In the genomic region with DNA sequence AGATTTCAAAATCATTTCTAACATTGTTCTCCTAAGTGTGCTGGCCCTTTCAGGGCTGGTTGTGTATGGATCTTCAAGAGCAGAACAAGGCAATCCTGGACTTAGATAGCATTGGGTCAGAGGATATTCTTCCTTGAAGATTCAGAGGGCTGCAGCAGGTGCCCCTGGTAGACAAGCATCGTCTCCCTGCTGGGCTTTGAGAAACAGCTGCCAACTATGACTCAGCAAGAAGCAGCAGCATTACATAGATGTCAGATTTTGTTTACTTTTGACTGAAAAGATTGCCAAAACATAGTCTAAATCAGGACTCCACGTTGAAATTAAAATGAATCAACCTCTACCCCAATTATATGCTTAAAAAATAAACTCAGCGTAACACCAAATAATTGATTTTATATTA, we compare ENCODE assay signal across 11 cellular contexts.
DNase-seq lines count a peak whose midpoint lies in the region; FAIRE-seq and TF ChIP-seq lines count a peak whose summit lies in the region.
"Had no signal": no experiment of that assay in that cellular context is flagged by ENCODE, and none has a peak within 500 bp of the region (broad histone marks: within the 10 kb centered on the region; RNA-seq: fewer than 3 reads in every experiment).

No MANE protein-coding gene starts in this region.

- no peaks in the 10 kb centered on the region for H3K9me3 ChIP-seq in MM.1S (replicated peaks; ENCODE audit: insufficient read depth, low read length)
- H3K9me3 ChIP-seq in mesenchymal stem cell (ENCODE audit: control insufficient read depth, low read length) = peaks cover 1% of the 10 kb centered on the region
- no peaks in the 10 kb centered on the region for H3K9me3 ChIP-seq in HAP-1
- H3K9me3 ChIP-seq: uterus had no signal

- no peaks in the 10 kb centered on the region for H3K9me2 ChIP-seq in MM.1S (replicated peaks; ENCODE audit: insufficient read depth, low read length)

- H3K18ac ChIP-seq in mesenchymal stem cell (ENCODE audit: low read depth in 1 of 2, low read length in 2 of 2) = no peak overlapping the region

- peak overlapping the region; percentile 81 for H3K4me2 ChIP-seq in MM.1S (ENCODE audit: low read depth, low read length)
- H3K4me2 ChIP-seq in mesenchymal stem cell (ENCODE audit: low read length, poor library complexity, severe bottlenecking) = no peak overlapping the region

- peaks cover 10% of the 10 kb centered on the region for H3F3A ChIP-seq in MM.1S (ENCODE audit: insufficient read depth, low read length)

- no peaks in the 10 kb centered on the region for H3K79me1 ChIP-seq in mesenchymal stem cell (replicated peaks; ENCODE audit: low read length, poor library complexity, severe bottlenecking)

- in situ Hi-C loops in HAP-1 (cut with MboI; ENCODE audit: low sequenced_read_pairs) = no loop called here

- H3K4ac ChIP-seq in mesenchymal stem cell (ENCODE audit: low read depth in 1 of 2, low read length in 2 of 2) = no peak overlapping the region

- H4K91ac ChIP-seq in mesenchymal stem cell (ENCODE audit: low read length) = no peak overlapping the region

- H2AFZ ChIP-seq in MM.1S (ENCODE audit: low read length) (peak overlapping the region; percentile 79), mesenchymal stem cell (ENCODE audit: low read depth, low read length) (no peak overlapping the region)

- no peak overlapping the region for H2BK120ac ChIP-seq in mesenchymal stem cell (ENCODE audit: low read depth, low read length)

- H3K27ac ChIP-seq in MM.1S (ENCODE audit: low read length) (peak overlapping the region; percentile 64; the same call in 1 of the 2 replicates), mesenchymal stem cell (ENCODE audit: low read length, poor library complexity, severe bottlenecking) (no peak overlapping the region)
- H3K27ac ChIP-seq: skin epidermis, uterus had no signal

- no peak overlapping the region for H2AK5ac ChIP-seq in mesenchymal stem cell (ENCODE audit: low read length, severe bottlenecking)

- H3K79me2 ChIP-seq in MM.1S (ENCODE audit: low read length) = no peaks in the 10 kb centered on the region

- H2BK15ac ChIP-seq in mesenchymal stem cell (ENCODE audit: low read depth, poor library complexity, severe bottlenecking) = no peak overlapping the region

- H3K27me3 ChIP-seq in MM.1S (replicated peaks; ENCODE audit: insufficient read depth, low read length) (no peaks in the 10 kb centered on the region), mesenchymal stem cell (ENCODE audit: control insufficient read depth in 1 of 2, insufficient read depth in 1 of 2, low read length in 2 of 2) (no peaks in the 10 kb centered on the region), HAP-1 (ENCODE audit: low read depth) (no peaks in the 10 kb centered on the region)
- H3K27me3 ChIP-seq: uterus had no signal

- no peak overlapping the region for H3K23ac ChIP-seq in mesenchymal stem cell (ENCODE audit: low read length in 2 of 2)

- no peak for TF ChIP-seq CTCF in MM.1S (IDR thresholded peaks at IDR 0.05; ENCODE audit: low read length)
- no peak for TF ChIP-seq CTCF in fibroblast of the aortic adventitia (IDR thresholded peaks at IDR 0.05; ENCODE audit: insufficient read depth, low read length)
- no peak for TF ChIP-seq CTCF in D721Med (IDR thresholded peaks at IDR 0.05; ENCODE audit: insufficient read depth, missing control alignments)

- no peak for FAIRE-seq in D721Med (lab: Jason Lieb, UNC)

- no peak overlapping the region for H3K14ac ChIP-seq in mesenchymal stem cell (ENCODE audit: low read length in 2 of 2)

- H4K20me1 ChIP-seq in MM.1S (ENCODE audit: insufficient read depth, low read length) = no peaks in the 10 kb centered on the region

- no peaks in the 10 kb centered on the region for H3K36me3 ChIP-seq in MM.1S (replicated peaks; ENCODE audit: insufficient read depth, low read length)
- no peaks in the 10 kb centered on the region for H3K36me3 ChIP-seq in mesenchymal stem cell (ENCODE audit: control insufficient read depth in 1 of 2, insufficient read depth in 2 of 2, low read depth in 1 of 2, low read length in 2 of 2)
- no peaks in the 10 kb centered on the region for H3K36me3 ChIP-seq in HAP-1 (replicated peaks)
- H3K36me3 ChIP-seq: uterus had no signal

- H3K4me1 ChIP-seq in MM.1S (ENCODE audit: low read length) (peaks cover 25% of the 10 kb centered on the region), mesenchymal stem cell (ENCODE audit: control insufficient read depth, insufficient read depth, low read depth, low read length) (no peaks in the 10 kb centered on the region), HAP-1 (no peaks in the 10 kb centered on the region)
- H3K4me1 ChIP-seq: uterus had no signal

- peak overlapping the region; percentile 46; the same call in 1 of the 2 replicates for H3K9ac ChIP-seq in MM.1S (ENCODE audit: low read length)
- no peak overlapping the region for H3K9ac ChIP-seq in mesenchymal stem cell (ENCODE audit: low read length)

- 10% methylated on average over 1 of the region's 3 CpGs for WGBS in mesenchymal stem cell

- H2BK5ac ChIP-seq in mesenchymal stem cell (ENCODE audit: low read depth, low read length, poor library complexity, severe bottlenecking) = no peak overlapping the region

- H2BK12ac ChIP-seq in mesenchymal stem cell (ENCODE audit: low read length in 2 of 2) = no peak overlapping the region

- H3K4me3 ChIP-seq in MM.1S (ENCODE audit: low read length) (peak overlapping the region; percentile 46), fibroblast of the aortic adventitia (ENCODE audit: low read depth, low read length) (no peak overlapping the region), mesenchymal stem cell (ENCODE audit: insufficient read depth in 1 of 2, low read depth in 1 of 2, low read length in 2 of 2) (no peak overlapping the region), HAP-1 (no peak overlapping the region)
- H3K4me3 ChIP-seq: skin epidermis, uterus had no signal

- peak; percentile 45 for DNase-seq in Ammon's horn (ENCODE audit: low spot score)
- peak; percentile 64 for DNase-seq in MM.1S
- peak; percentile 70 for DNase-seq in NCI-H774 (lab: John Stamatoyannopoulos, UW)
- peak; percentile 26 for DNase-seq in fibroblast of the aortic adventitia (ENCODE audit: low read depth)
- DNase-seq in mesenchymal stem cell = no peak
- DNase-seq in D721Med (ENCODE audit: insufficient read length, low spot score) = no peak
- DNase-seq in HAP-1 (ENCODE audit: low spot score in 2 of 2) = no peak
- no peak for DNase-seq in kidney tubule cell (ENCODE audit: low spot score)
- DNase-seq: activated CD8-positive, alpha-beta T cell treated with anti-CD3 and anti-CD28 coated beads for 36 hours; uterus had no signal

- H4K8ac ChIP-seq in mesenchymal stem cell (ENCODE audit: low read length) = no peak overlapping the region

Comparison
In these comparisons a context has a peak if more than half of its experiments do, and no peak if none do; other contexts are left out.
1. DNase-seq: peak in Ammon's horn (single experiment), MM.1S (single experiment), NCI-H774 (single experiment) and fibroblast of the aortic adventitia (single experiment); none in mesenchymal stem cell (single experiment), D721Med (single experiment), HAP-1 (0 of 2) and kidney tubule cell (single experiment).